ENCODE assay signal across 8 cellular contexts in the genomic region with DNA sequence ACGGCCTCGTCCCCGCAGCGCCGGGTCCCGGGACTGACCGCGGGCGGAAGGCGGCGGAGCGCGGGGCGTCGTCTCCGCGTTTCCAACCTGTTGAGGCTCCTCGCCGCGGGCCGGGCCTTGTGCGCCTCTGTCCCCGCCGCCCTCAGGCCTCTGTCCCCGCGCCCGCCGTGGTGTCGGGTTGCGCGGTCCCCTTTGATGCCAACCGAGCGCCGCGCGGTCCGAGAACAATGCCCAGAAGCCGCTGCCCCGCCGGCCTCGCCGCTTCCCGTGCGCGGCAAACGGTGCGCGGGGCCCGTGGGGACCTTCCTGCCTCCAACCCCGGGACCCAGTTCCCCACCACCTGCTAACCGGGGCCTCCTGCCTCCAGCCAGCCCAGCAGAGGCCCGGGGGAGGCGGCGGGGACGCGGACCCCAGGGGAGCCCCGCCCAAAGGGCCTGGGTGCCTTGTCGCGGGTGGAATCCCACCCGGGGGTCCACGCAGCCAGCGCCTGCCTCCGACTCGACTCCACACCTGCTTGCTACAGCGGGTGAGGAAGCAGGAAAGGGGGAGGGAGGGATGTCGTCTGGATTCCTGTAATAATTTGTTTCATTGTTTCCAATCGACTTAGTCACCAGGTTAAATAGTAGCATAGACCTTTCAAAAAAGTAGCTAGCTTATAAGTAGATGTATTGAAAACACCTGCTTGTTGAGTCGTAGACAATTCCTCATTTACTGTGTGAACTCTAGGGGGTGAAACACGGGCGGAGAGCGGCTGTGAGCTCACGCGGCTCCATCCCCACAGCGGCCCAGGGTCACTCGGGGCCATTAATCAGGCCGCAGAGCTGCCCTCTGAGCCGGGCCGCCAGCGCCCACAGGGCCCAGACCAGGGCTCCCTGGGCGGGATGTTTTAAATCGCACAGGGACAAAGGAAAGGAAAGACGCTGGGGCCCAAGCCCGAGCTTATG. TPM values are rescaled to one million over a fixed set of nuclear protein-coding genes. Genes with fewer than 3 reads are reported as not detected.
DNase-seq lines count a peak whose midpoint lies in the region; ATAC-seq and TF ChIP-seq lines count a peak whose summit lies in the region.

No MANE protein-coding gene starts in this region.

- CTCF ChIA-PET in CD4-positive, alpha-beta memory T cell (lab: Charles Lee; ENCODE audit: partially characterized antibody), result no interaction called here

- peaks cover 45 to 51% of the 10 kb centered on the region in 2 donors for H3K27me3 Mint-ChIP-seq in CD4-positive, alpha-beta memory T cell

- intact Hi-C loops in CD4-positive, alpha-beta memory T cell (cut with micrococcal nuclease), result no loop called here

- no peak for TF ChIP-seq CTCF in RWPE2 (IDR thresholded peaks at IDR 0.05; ENCODE audit: poor library complexity, severe bottlenecking)

- no peak overlapping the region for H3K4me3 ChIP-seq in CD4-positive, alpha-beta memory T cell (ENCODE audit: low read length in 2 of 2)
- H3K4me3 ChIP-seq in RWPE2 (ENCODE audit: severe bottlenecking), result peak overlapping the region; percentile 54
- peak overlapping the region; percentile 28 for H3K4me3 ChIP-seq in neuron (ENCODE audit: low read length)

- no peak for TF ChIP-seq POLR2A in erythroblast (IDR thresholded peaks at IDR 0.05; ENCODE audit: low read length)

- H3K27me3 ChIP-seq in CD4-positive, alpha-beta memory T cell (ENCODE audit: insufficient read depth, low read length), result peaks cover 26% of the 10 kb centered on the region
- H3K27me3 ChIP-seq in RWPE2 (ENCODE audit: insufficient read depth, poor library complexity, severe bottlenecking), result no peaks in the 10 kb centered on the region
- peaks cover 73% of the 10 kb centered on the region for H3K27me3 ChIP-seq in neuron (ENCODE audit: insufficient read depth, low read length)

- peaks cover 11% of the 10 kb centered on the region for H3K4me1 ChIP-seq in CD4-positive, alpha-beta memory T cell (ENCODE audit: insufficient read depth, low read length)
- H3K4me1 ChIP-seq in RWPE2 (ENCODE audit: insufficient read depth, poor library complexity, severe bottlenecking) (peaks cover 39% of the 10 kb centered on the region), neuron (ENCODE audit: insufficient read depth, low read length) (peaks cover 14% of the 10 kb centered on the region)

- peaks cover 1 to 5% of the 10 kb centered on the region in 2 donors for H3K36me3 Mint-ChIP-seq in CD4-positive, alpha-beta memory T cell

- ATAC-seq in RWPE2 (ENCODE audit: low read depth), result no peak
- ATAC-seq in HG02973 (IDR thresholded peaks at IDR 0.05; ENCODE audit: unreplicated experiment), result no peak
- no peak for ATAC-seq in HG02938 (IDR thresholded peaks at IDR 0.05; ENCODE audit: unreplicated experiment)

- H3K4me3 Mint-ChIP-seq in CD4-positive, alpha-beta memory T cell, result peak overlapping the region; percentile 40 to 79 (median 59)

- peaks cover 0 to 13% (median 7%) of the 10 kb centered on the region in 8 donors for H3K9me3 Mint-ChIP-seq in CD4-positive, alpha-beta memory T cell

- H3K36me3 ChIP-seq in CD4-positive, alpha-beta memory T cell (ENCODE audit: insufficient read depth, low read length), result no peaks in the 10 kb centered on the region
- H3K36me3 ChIP-seq in RWPE2 (ENCODE audit: low read depth) (no peaks in the 10 kb centered on the region), neuron (ENCODE audit: insufficient read depth, low read length) (no peaks in the 10 kb centered on the region)

- H3K27ac Mint-ChIP-seq in CD4-positive, alpha-beta memory T cell, result no peak overlapping the region

- POLR2A ChIA-PET in CD4-positive, alpha-beta memory T cell (lab: Charles Lee; ENCODE audit: partially characterized antibody), result no interaction called here

- H3K9me3 ChIP-seq in CD4-positive, alpha-beta memory T cell (ENCODE audit: control insufficient read depth in 1 of 2, low read length in 2 of 2), result no peaks in the 10 kb centered on the region
- H3K9me3 ChIP-seq in RWPE2 (ENCODE audit: severe bottlenecking) (peaks cover 6% of the 10 kb centered on the region), neuron (ENCODE audit: low read length) (no peaks in the 10 kb centered on the region)

- no peak overlapping the region for H2AFZ ChIP-seq in neuron (ENCODE audit: low read depth, low read length)

- peaks cover 6 to 20% (median 14%) of the 10 kb centered on the region in 4 donors for H3K4me1 Mint-ChIP-seq in CD4-positive, alpha-beta memory T cell

- no peak overlapping the region for H3K27ac ChIP-seq in CD4-positive, alpha-beta memory T cell (ENCODE audit: low read depth, low read length)
- H3K27ac ChIP-seq in RWPE2 (ENCODE audit: poor library complexity, severe bottlenecking), result no peak overlapping the region

- peak in 1 of 5 donors; percentile 9 for DNase-seq in CD4-positive, alpha-beta memory T cell
- peak; percentile 42 for DNase-seq in RWPE2 (ENCODE audit: low spot score)
- peak; percentile 75 to 77 for DNase-seq in erythroblast (lab: John Stamatoyannopoulos, UW)
- DNase-seq in putamen (ENCODE audit: low spot score), result no peak
- DNase-seq in activated effector memory CD4-positive, alpha-beta T cell treated with Interleukin-2 at 50 U/mL for 16 hours, result no peak

RNA-seq across cellular contexts. Expression of gene COL18A1, which starts 1.1 kb away (rescaled TPM):
- 1 to 10 TPM; 4.2 to 4.5 TPM for total RNA-seq in CD4-positive, alpha-beta memory T cell
- 1 to 10 TPM in 1 of 2 donors, under 1 TPM in 1; 0.43 to 3.4 TPM for polyA plus RNA-seq in CD4-positive, alpha-beta memory T cell

Comparison
In these comparisons a context has a peak if more than half of its experiments do, and no peak if none do; other contexts are left out.
1. DNase-seq: peak in RWPE2 (single experiment) and erythroblast (2 of 2); none in putamen (single experiment) and activated effector memory CD4-positive, alpha-beta T cell treated with Interleukin-2 at 50 U/mL for 16 hours (single experiment).
2. H3K4me3 ChIP-seq: peak in RWPE2 (single experiment) and neuron (single experiment); none in CD4-positive, alpha-beta memory T cell (0 of 2).